Comparison of ENCODE assay signal across 15 cellular contexts in genomic region chr12:92107094-92107493, GRCh38. TPM values are rescaled to one million over a fixed set of nuclear protein-coding genes. Genes with fewer than 3 reads are reported as not detected.
A peak's percentile ranks its signal among the peaks of the same experiment; 100 is the strongest.
DNase-seq lines count a peak whose midpoint lies in the region; ATAC-seq, FAIRE-seq and TF ChIP-seq lines count a peak whose summit lies in the region.
"Had no signal": no experiment of that assay in that cellular context is flagged by ENCODE, and none has a peak within 500 bp of the region (broad histone marks: within the 10 kb centered on the region; RNA-seq: fewer than 3 reads in every experiment).

No MANE protein-coding gene starts in this region.

- intact Hi-C loops in Right ventricle myocardium inferior (cut with DNase I): no loop called here

- H3K27ac Mint-ChIP-seq in activated naive CD8-positive, alpha-beta T cell treated with anti-CD3 and anti-CD28 coated beads, Interleukin-2, amount 10 ng/mL, durations not matched to agents 7 days and 5 days: peak overlapping the region; percentile 10
- H3K27ac Mint-ChIP-seq in type B pancreatic cell: peak overlapping the region; percentile 52
- H3K27ac Mint-ChIP-seq: activated CD4-positive, alpha-beta memory T cell treated with anti-CD3 and anti-CD28 coated beads, Interleukin-2, amount 10 ng/mL, durations not matched to agents 7 days and 5 days had no signal

- H3K4me3 ChIP-seq in cardiac muscle cell: no peak overlapping the region
- H3K4me3 ChIP-seq: left lung, SJSA1, suprapubic skin had no signal

- H3K4me1 ChIP-seq in cardiac muscle cell (ENCODE audit: low read depth): peaks cover 36% of the 10 kb centered on the region

- POLR2A ChIA-PET in activated naive CD8-positive, alpha-beta T cell treated with anti-CD3 and anti-CD28 coated beads, Interleukin-2, amount 10 ng/mL, durations not matched to agents 7 days and 5 days (lab: Charles Lee): interaction anchor here (1.4 to 2.5 kb wide), 2 partner anchors 10 to 38 kb away, joined by 5 to 12 read pairs; partner anchors contain the start of gene BTG1

- H3K27me3 Mint-ChIP-seq in activated naive CD8-positive, alpha-beta T cell treated with anti-CD3 and anti-CD28 coated beads, Interleukin-2, amount 10 ng/mL, durations not matched to agents 7 days and 5 days: no peaks in the 10 kb centered on the region
- H3K27me3 Mint-ChIP-seq in type B pancreatic cell: no peaks in the 10 kb centered on the region
- H3K27me3 Mint-ChIP-seq: activated CD4-positive, alpha-beta memory T cell treated with anti-CD3 and anti-CD28 coated beads, Interleukin-2, amount 10 ng/mL, durations not matched to agents 7 days and 5 days had no signal

- no peaks in the 10 kb centered on the region for H3K27me3 ChIP-seq in cardiac muscle cell
- H3K27me3 ChIP-seq: left lung, SJSA1, suprapubic skin had no signal

- no peaks in the 10 kb centered on the region for H3K36me3 ChIP-seq in cardiac muscle cell
- H3K36me3 ChIP-seq: left lung, SJSA1, suprapubic skin had no signal

- H3K36me3 Mint-ChIP-seq in activated naive CD8-positive, alpha-beta T cell treated with anti-CD3 and anti-CD28 coated beads, Interleukin-2, amount 10 ng/mL, durations not matched to agents 7 days and 5 days: peaks cover 4% of the 10 kb centered on the region
- H3K36me3 Mint-ChIP-seq in type B pancreatic cell: peaks cover 4% of the 10 kb centered on the region

- H3K27ac ChIP-seq in cardiac muscle cell: peak overlapping the region; percentile 87
- H3K27ac ChIP-seq: SJSA1, suprapubic skin had no signal

- no peaks in the 10 kb centered on the region for H3K9me3 Mint-ChIP-seq in activated naive CD8-positive, alpha-beta T cell treated with anti-CD3 and anti-CD28 coated beads, Interleukin-2, amount 10 ng/mL, durations not matched to agents 7 days and 5 days
- H3K9me3 Mint-ChIP-seq in type B pancreatic cell: peaks cover 7% of the 10 kb centered on the region
- H3K9me3 Mint-ChIP-seq: activated CD4-positive, alpha-beta memory T cell treated with anti-CD3 and anti-CD28 coated beads, Interleukin-2, amount 10 ng/mL, durations not matched to agents 7 days and 5 days had no signal

- DNase-seq in cardiac muscle cell (ENCODE audit: low read depth in 1 of 2, low spot score in 1 of 2): no peak
- DNase-seq in Right ventricle myocardium inferior (ENCODE audit: missing footprints): no peak
- DNase-seq in activated naive CD8-positive, alpha-beta T cell treated with anti-CD3 and anti-CD28 coated beads, Interleukin-2, amount 10 ng/mL, durations not matched to agents 7 days and 5 days: no peak
- DNase-seq in type B pancreatic cell (ENCODE audit: extremely low spot score, unreplicated experiment): no peak
- DNase-seq in central memory CD4-positive, alpha-beta T cell: no peak
- no peak for DNase-seq in omental fat pad (ENCODE audit: low spot score)
- DNase-seq in stimulated activated CD4-positive, alpha-beta T cell treated with anti-CD3 and anti-CD28 coated beads, Interleukin-2, amount 100 ng/mL, for 24 hours: no peak
- DNase-seq: activated CD4-positive, alpha-beta memory T cell treated with anti-CD3 and anti-CD28 coated beads, Interleukin-2, amount 10 ng/mL, durations not matched to agents 7 days and 5 days; activated effector memory CD4-positive, alpha-beta T cell treated with Interleukin-2 at 50 U/mL for 16 hours; effector memory CD4-positive, alpha-beta T cell; left lung had no signal

- FAIRE-seq in islet of Langerhans (lab: Jason Lieb, UNC): peak; percentile 88
- FAIRE-seq: GM18507 had no signal

- no peaks in the 10 kb centered on the region for H3K9me3 ChIP-seq in cardiac muscle cell (ENCODE audit: low read depth)
- H3K9me3 ChIP-seq: left lung, SJSA1, suprapubic skin had no signal

- TF ChIP-seq CTCF in cardiac muscle cell (IDR thresholded peaks at IDR 0.05; ENCODE audit: low read depth, low read length): no peak
- no peak for TF ChIP-seq CTCF in type B pancreatic cell (conservative IDR thresholded peaks at IDR 0.05)
- TF ChIP-seq CTCF in omental fat pad (IDR thresholded peaks at IDR 0.05): no peak

- H3K4me1 Mint-ChIP-seq in activated naive CD8-positive, alpha-beta T cell treated with anti-CD3 and anti-CD28 coated beads, Interleukin-2, amount 10 ng/mL, durations not matched to agents 7 days and 5 days: peaks cover 59% of the 10 kb centered on the region
- peaks cover 43% of the 10 kb centered on the region for H3K4me1 Mint-ChIP-seq in type B pancreatic cell (ENCODE audit: unreplicated experiment)

- ATAC-seq in Right ventricle myocardium inferior: no peak
- no peak for ATAC-seq in activated naive CD8-positive, alpha-beta T cell treated with anti-CD3 and anti-CD28 coated beads, Interleukin-2, amount 10 ng/mL, durations not matched to agents 7 days and 5 days (ENCODE audit: low read depth)
- ATAC-seq in omental fat pad (ENCODE audit: low FRiP score): no peak
- ATAC-seq: left lung had no signal

- H3K4me3 Mint-ChIP-seq in activated naive CD8-positive, alpha-beta T cell treated with anti-CD3 and anti-CD28 coated beads, Interleukin-2, amount 10 ng/mL, durations not matched to agents 7 days and 5 days: no peak overlapping the region
- no peak overlapping the region for H3K4me3 Mint-ChIP-seq in type B pancreatic cell
- H3K4me3 Mint-ChIP-seq: activated CD4-positive, alpha-beta memory T cell treated with anti-CD3 and anti-CD28 coated beads, Interleukin-2, amount 10 ng/mL, durations not matched to agents 7 days and 5 days had no signal

RNA-seq across cellular contexts. Expression of gene BTG1, which starts 38.6 kb away (rescaled TPM):
- total RNA-seq in cardiac muscle cell: 46.4 and 61.2 TPM in 2 replicates
- 219 and 277 TPM in 2 replicates for polyA plus RNA-seq in cardiac muscle cell
- total RNA-seq in Right ventricle myocardium inferior: 66.9 TPM
- total RNA-seq in activated naive CD8-positive, alpha-beta T cell treated with anti-CD3 and anti-CD28 coated beads, Interleukin-2, amount 10 ng/mL, durations not matched to agents 7 days and 5 days: 100 to 1,000 TPM; 249 to 255 TPM
- 111 and 116 TPM in 2 replicates for total RNA-seq in type B pancreatic cell (ENCODE audit: low replicate concordance)
- 100 to 1,000 TPM in 1 of 4 donors, 10 to 100 TPM in 3; 57.8 to 101 (median 75.6) TPM for total RNA-seq in omental fat pad
